9 cellular contexts compared by ENCODE assay signal in the genomic region with DNA sequence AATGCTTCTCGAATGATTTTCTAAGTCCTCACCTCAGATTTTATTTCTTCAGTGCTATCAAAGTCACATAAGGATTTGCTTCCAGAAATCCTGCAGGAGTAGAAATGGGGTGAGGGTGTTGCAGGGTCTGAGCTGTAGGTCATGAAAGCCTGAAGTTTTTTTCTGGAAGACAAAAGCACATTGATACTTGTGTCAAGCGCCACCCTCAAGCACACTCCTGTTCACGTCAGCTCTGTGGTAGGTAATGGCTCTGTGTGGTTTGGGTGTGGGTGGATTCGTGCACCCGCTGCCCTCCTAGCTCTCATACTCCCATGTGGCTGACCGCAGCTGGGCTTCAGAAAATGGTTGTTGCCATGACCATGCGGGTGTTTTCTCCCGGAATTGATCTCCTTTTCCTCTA. TPM values are rescaled to one million over a fixed set of nuclear protein-coding genes. Genes with fewer than 3 reads are reported as not detected.
A peak's percentile ranks its signal among the peaks of the same experiment; 100 is the strongest.
DNase-seq lines count a peak whose midpoint lies in the region; ATAC-seq and TF ChIP-seq lines count a peak whose summit lies in the region.
"Had no signal": no experiment of that assay in that cellular context is flagged by ENCODE, and none has a peak within 500 bp of the region (broad histone marks: within the 10 kb centered on the region; RNA-seq: fewer than 3 reads in every experiment).

No MANE protein-coding gene starts in this region.

- WGBS in mesendoderm (ENCODE audit: extremely low coverage, insufficient coverage, low lambda C conversion rate) = no CpG with 5 or more reads among the region's 8 CpGs
- WGBS in aorta, 2 donors = 39 to 40% methylated on average over 8 of the region's 8 CpGs

- no peak overlapping the region for H3K18ac ChIP-seq in mesendoderm (ENCODE audit: low read length)

- no peak overlapping the region for H2BK15ac ChIP-seq in mesendoderm (replicated peaks; ENCODE audit: low read depth)

- H3K27ac ChIP-seq in colonic mucosa (peak overlapping the region; percentile 51), mesendoderm (ENCODE audit: low read depth, low read length) (no peak overlapping the region), aorta (ENCODE audit: low read depth in 1 of 2, low read length in 2 of 2) (peak overlapping the region; percentile 83 to 94)

- H3K36me3 ChIP-seq in colonic mucosa (no peaks in the 10 kb centered on the region), mesendoderm (ENCODE audit: control insufficient read depth, insufficient read depth, low read length) (no peaks in the 10 kb centered on the region), aorta (ENCODE audit: control insufficient read depth in 1 of 2, insufficient read depth in 2 of 2, low read length in 1 of 2) (no peaks in the 10 kb centered on the region)

- H3K27me3 ChIP-seq in colonic mucosa = no peaks in the 10 kb centered on the region
- H3K27me3 ChIP-seq in mesendoderm (ENCODE audit: insufficient read depth, low read length, poor library complexity) = no peaks in the 10 kb centered on the region
- H3K27me3 ChIP-seq in aorta (ENCODE audit: control insufficient read depth in 1 of 2, insufficient read depth in 2 of 2, low read length in 1 of 2) = no peaks in the 10 kb centered on the region

- DNase-seq in NCI-H2171 treated with DMSO at 0.1 percent for 48 hours (lab: John Stamatoyannopoulos, UW) (peak; percentile 32), NCI-H2171 (lab: John Stamatoyannopoulos, UW) (no peak), colonic mucosa (no peak), mesendoderm (no peak), aorta (peak in 1 of 2 donors; percentile 60), NCI-H2196 treated with DMSO at 0.1 percent for 48 hours (lab: John Stamatoyannopoulos, UW; ENCODE audit: unreplicated experiment) (no peak), kidney tubule cell (ENCODE audit: low spot score) (no peak), hepatic stellate cell (ENCODE audit: low spot score) (no peak)
- DNase-seq: activated naive CD4-positive, alpha-beta T cell treated with anti-CD3 and anti-CD28 coated beads, Interleukin-2, amount 50 U/mL, for 16 hours had no signal

- H3K79me1 ChIP-seq in mesendoderm (ENCODE audit: low read length) = no peaks in the 10 kb centered on the region

- H4K8ac ChIP-seq in mesendoderm (ENCODE audit: low read depth, low read length) = no peak overlapping the region

- peak; percentile 51 for ATAC-seq in aorta (ENCODE audit: low FRiP score)

- H2BK120ac ChIP-seq in mesendoderm (ENCODE audit: low read depth, low read length) = no peak overlapping the region

- H3K4me1 ChIP-seq in colonic mucosa = no peaks in the 10 kb centered on the region
- H3K4me1 ChIP-seq in mesendoderm (ENCODE audit: control insufficient read depth, low read depth, low read length) = no peaks in the 10 kb centered on the region
- peaks cover 1 to 3% of the 10 kb centered on the region in 2 donors for H3K4me1 ChIP-seq in aorta (ENCODE audit: control insufficient read depth in 1 of 2, insufficient read depth in 2 of 2, low read length in 2 of 2)

- no peak overlapping the region for H4K5ac ChIP-seq in mesendoderm (ENCODE audit: low read length)

- no peak overlapping the region for H3K4me2 ChIP-seq in mesendoderm (ENCODE audit: low read length)

- H3K9me3 ChIP-seq in colonic mucosa (no peaks in the 10 kb centered on the region), aorta (ENCODE audit: control insufficient read depth, low read length) (no peaks in the 10 kb centered on the region)

- no peak overlapping the region for H2AK5ac ChIP-seq in mesendoderm (ENCODE audit: low read length)

- no peak for TF ChIP-seq CTCF in colonic mucosa (IDR thresholded peaks at IDR 0.05)

- no peak overlapping the region for H3K23ac ChIP-seq in mesendoderm (ENCODE audit: low read length)

- H3K79me2 ChIP-seq in mesendoderm (ENCODE audit: control insufficient read depth, insufficient read depth, low read length) = no peaks in the 10 kb centered on the region

- H2BK5ac ChIP-seq in mesendoderm (ENCODE audit: low read length) = no peak overlapping the region

- H3K56ac ChIP-seq in mesendoderm (ENCODE audit: low read length) = peak overlapping the region; percentile 47

- H3K4me3 ChIP-seq in colonic mucosa (peak overlapping the region; percentile 8), mesendoderm (ENCODE audit: low read length) (no peak overlapping the region), aorta (ENCODE audit: low read length in 2 of 2) (no peak overlapping the region)

- peak overlapping the region; percentile 43 to 59 for H3K9ac ChIP-seq in colonic mucosa (ENCODE audit: low read depth in 2 of 2, low read length in 2 of 2)
- H3K9ac ChIP-seq in mesendoderm (ENCODE audit: low read length) = no peak overlapping the region

- no peak overlapping the region for H3K4ac ChIP-seq in mesendoderm (ENCODE audit: low read depth, low read length)

- intact Hi-C loops in colonic mucosa (cut with DNase I) = no loop called here
- intact Hi-C loops in aorta (cut with DNase I) = loop anchor here in 1 of 2 donors (2.0 kb wide), 1 partner anchor 70 kb away; a partner anchor contains a TSS

RNA-seq across cellular contexts. Expression of a gene that starts 39.9 kb away (rescaled TPM):
- total RNA-seq in colonic mucosa (not detected), aorta (under 1 TPM in 1 of 2 donors, not detected in 1; 0.72 TPM)
- not detected for polyA plus RNA-seq in mesendoderm (2013, experiment 1 of 2)
- not detected for polyA plus RNA-seq in mesendoderm (2013, experiment 2 of 2)
- polyA plus RNA-seq in aorta = not detected

RNA-seq across cellular contexts. Expression of a gene that starts 59.8 kb away (rescaled TPM):
- 10 to 100 TPM; 32.5 to 62.6 TPM for total RNA-seq in colonic mucosa
- polyA plus RNA-seq in mesendoderm (2013, experiment 1 of 2) = 8.5 TPM
- 7.6 TPM for polyA plus RNA-seq in mesendoderm (2013, experiment 2 of 2)
- 10 to 100 TPM in 1 of 2 donors, 1 to 10 TPM in 1; 6.2 to 24.1 TPM for total RNA-seq in aorta
- 1 to 10 TPM; 1.2 to 6.3 TPM for polyA plus RNA-seq in aorta
